Comparison of ENCODE assay signal across 29 cellular contexts in genomic region chr1:64127297-64127696, GRCh38.
"Had no signal": no experiment of that assay in that cellular context is flagged by ENCODE, and none has a peak within 500 bp of the region (broad histone marks: within the 10 kb centered on the region; RNA-seq: fewer than 3 reads in every experiment).

No MANE protein-coding gene starts in this region.

- ATAC-seq: effector memory CD8-positive, alpha-beta T cell; esophagus mucosa; foreskin keratinocyte; gastrocnemius medialis; gastroesophageal sphincter had no signal

- H3K9me3 Mint-ChIP-seq: dendritic cell treated with granulocyte-macrophage colony-stimulating factor and Interleukin-4, amounts not matched to agents 40 ng/mL and 50 ng/mL, for 4 days; effector memory CD8-positive, alpha-beta T cell; endodermal cell had no signal

- H3K4me1 ChIP-seq: colonic mucosa, gastroesophageal sphincter had no signal

- DNase-seq: colonic mucosa; cortex of kidney; dermis blood vessel endothelial cell; dorsolateral prefrontal cortex; effector CD4-positive, alpha-beta T cell; effector CD8-positive, alpha-beta T cell; effector memory CD4-positive, alpha-beta T cell; effector memory CD8-positive, alpha-beta T cell; erythroblast; esophagus squamous epithelium; foreskin fibroblast; foreskin keratinocyte; foreskin melanocyte; gastrocnemius medialis; glutamatergic neuron; head of caudate nucleus; heart left ventricle; heart right ventricle had no signal

- FAIRE-seq: colon, endometrium, endothelial cell of umbilical vein, frontal cortex had no signal

- H3K9me3 ChIP-seq: colonic mucosa, esophagus muscularis mucosa, esophagus squamous epithelium, gastrocnemius medialis, gastroesophageal sphincter, heart left ventricle, heart right ventricle had no signal

- H3K27ac ChIP-seq: colonic mucosa, coronary artery, dorsolateral prefrontal cortex, epithelial cell of prostate, esophagus muscularis mucosa, esophagus squamous epithelium, foreskin keratinocyte, gastrocnemius medialis, gastroesophageal sphincter, heart left ventricle, heart right ventricle had no signal

- H3K4me3 ChIP-seq: colonic mucosa, coronary artery, dorsolateral prefrontal cortex, esophagus muscularis mucosa, esophagus squamous epithelium, gastrocnemius medialis, gastroesophageal sphincter, heart left ventricle, heart right ventricle had no signal

- H3K4me3 Mint-ChIP-seq: dendritic cell treated with granulocyte-macrophage colony-stimulating factor and Interleukin-4, amounts not matched to agents 40 ng/mL and 50 ng/mL, for 4 days; effector memory CD8-positive, alpha-beta T cell; endodermal cell had no signal

- H3K27me3 Mint-ChIP-seq: dendritic cell treated with granulocyte-macrophage colony-stimulating factor and Interleukin-4, amounts not matched to agents 40 ng/mL and 50 ng/mL, for 4 days had no signal

- H3K27ac Mint-ChIP-seq: dendritic cell treated with granulocyte-macrophage colony-stimulating factor and Interleukin-4, amounts not matched to agents 40 ng/mL and 50 ng/mL, for 4 days; effector memory CD8-positive, alpha-beta T cell; endodermal cell had no signal

- H3K27me3 ChIP-seq: colonic mucosa, esophagus muscularis mucosa, esophagus squamous epithelium, foreskin keratinocyte, gastrocnemius medialis, gastroesophageal sphincter, heart left ventricle, heart right ventricle had no signal

- H3K36me3 ChIP-seq: colonic mucosa, esophagus muscularis mucosa, esophagus squamous epithelium, gastrocnemius medialis, gastroesophageal sphincter, heart left ventricle, heart right ventricle had no signal
